In the genomic region with DNA sequence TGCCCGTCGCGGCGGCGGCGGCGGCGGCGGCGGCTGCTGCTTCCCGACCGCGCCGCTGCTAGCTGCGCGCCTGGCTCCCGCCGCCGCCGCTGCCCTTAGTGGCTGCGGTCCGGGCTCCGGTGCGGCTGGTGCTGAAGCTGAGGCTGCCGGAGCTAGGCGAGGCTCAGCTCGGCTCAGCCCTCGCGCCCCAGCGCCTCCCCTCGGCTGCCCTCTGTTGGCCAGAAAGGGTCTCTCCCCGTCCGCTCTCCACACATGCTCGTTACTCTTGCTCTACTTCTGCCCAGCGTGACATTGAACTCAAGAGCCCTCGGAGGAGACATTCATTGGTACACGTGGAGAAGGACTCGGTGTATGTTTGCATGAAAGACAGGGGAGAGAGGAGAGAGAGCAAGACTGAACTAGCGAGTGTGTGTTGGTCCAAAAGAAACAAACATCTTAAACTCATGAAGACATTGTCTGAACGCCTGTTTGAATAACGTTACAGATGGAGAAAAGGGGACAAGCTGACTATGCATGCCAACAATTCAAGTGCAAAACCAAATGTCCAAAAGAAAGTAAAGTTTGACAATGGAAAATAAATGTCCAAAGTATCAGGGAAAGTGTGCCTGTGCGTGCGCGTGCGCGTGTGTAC, we compare ENCODE assay signal across 9 cellular contexts. TPM values are rescaled to one million over a fixed set of nuclear protein-coding genes. Genes with fewer than 3 reads are reported as not detected.
DNase-seq lines count a peak whose midpoint lies in the region; ATAC-seq and TF ChIP-seq lines count a peak whose summit lies in the region.
"Had no signal": no experiment of that assay in that cellular context is flagged by ENCODE, and none has a peak within 500 bp of the region (broad histone marks: within the 10 kb centered on the region; RNA-seq: fewer than 3 reads in every experiment).

HCN1 (minus strand) TSS at position 175 of the 631 bp plus-strand sequence.

- no peaks in the 10 kb centered on the region for H3K36me3 Mint-ChIP-seq in activated CD4-positive, alpha-beta T cell treated with anti-CD3 and anti-CD28 coated beads, Interleukin-2, amount 10 ng/mL, durations not matched to agents 24 days and 14 days (ENCODE audit: low read depth)
- H3K36me3 Mint-ChIP-seq in Calu3 (ENCODE audit: insufficient read depth, unreplicated experiment): no peaks in the 10 kb centered on the region

- H3K9me3 Mint-ChIP-seq in activated CD4-positive, alpha-beta T cell treated with anti-CD3 and anti-CD28 coated beads, Interleukin-2, amount 10 ng/mL, durations not matched to agents 24 days and 14 days: peaks cover 9% of the 10 kb centered on the region
- peaks cover 13% of the 10 kb centered on the region for H3K9me3 Mint-ChIP-seq in Calu3 (ENCODE audit: low read depth, unreplicated experiment)

- peak; percentile 81 for DNase-seq in activated CD4-positive, alpha-beta T cell treated with anti-CD3 and anti-CD28 coated beads, Interleukin-2, amount 10 ng/mL, durations not matched to agents 24 days and 14 days
- no peak for DNase-seq in activated CD4-positive, alpha-beta T cell treated with anti-CD3 and anti-CD28 coated beads, Interleukin-2, amount 50 U/mL, for 1 hour
- peak; percentile 8 for DNase-seq in SHP77 treated with DMSO at 0.1 percent for 48 hours (lab: John Stamatoyannopoulos, UW)
- peak; percentile 78 for DNase-seq in choroid plexus epithelial cell (ENCODE audit: low read depth)
- peak; percentile 9 for DNase-seq in kidney epithelial cell (ENCODE audit: low read depth)
- peak; percentile 7 to 33 for DNase-seq in stimulated activated CD4-positive, alpha-beta T cell treated with anti-CD3 and anti-CD28 coated beads, Interleukin-15, amount 100 ng/mL, for 48 hours (ENCODE audit: low read depth in 2 of 2)
- no peak for DNase-seq in Calu3
- DNase-seq: DND-41 had no signal

- H3K4me3 Mint-ChIP-seq in activated CD4-positive, alpha-beta T cell treated with anti-CD3 and anti-CD28 coated beads, Interleukin-2, amount 10 ng/mL, durations not matched to agents 24 days and 14 days: no peak within 1 kb of the TSS
- H3K4me3 Mint-ChIP-seq in Calu3 (ENCODE audit: low read depth, unreplicated experiment): no peak within 1 kb of the TSS

- peak; percentile 95 for ATAC-seq in HG03354 (IDR thresholded peaks at IDR 0.05; ENCODE audit: poor library complexity, severe bottlenecking, unreplicated experiment)

- no peak within 1 kb of the TSS for H3K27ac Mint-ChIP-seq in activated CD4-positive, alpha-beta T cell treated with anti-CD3 and anti-CD28 coated beads, Interleukin-2, amount 10 ng/mL, durations not matched to agents 24 days and 14 days
- no peak within 1 kb of the TSS for H3K27ac Mint-ChIP-seq in Calu3 (ENCODE audit: unreplicated experiment)

- no TSS peak for BruUV-seq in Calu3 (replicated peaks; lab: Mats Ljungman, UMichigan)

- intact Hi-C loops in activated CD4-positive, alpha-beta T cell treated with anti-CD3 and anti-CD28 coated beads, Interleukin-2, amount 10 ng/mL, durations not matched to agents 24 days and 14 days (cut with micrococcal nuclease): loop anchor here (2.0 kb wide), 1 partner anchor 658 kb away; no protein-coding TSS in a partner anchor
- intact Hi-C loops in Calu3 (cut with micrococcal nuclease; ENCODE audit: unreplicated experiment): no loop called here

- no peaks in the 10 kb centered on the region for H3K36me3 ChIP-seq in kidney epithelial cell (ENCODE audit: control insufficient read depth, insufficient read depth, low read length)

- H3K4me1 Mint-ChIP-seq in activated CD4-positive, alpha-beta T cell treated with anti-CD3 and anti-CD28 coated beads, Interleukin-2, amount 10 ng/mL, durations not matched to agents 24 days and 14 days: peaks cover 2% of the 10 kb centered on the region
- no peaks in the 10 kb centered on the region for H3K4me1 Mint-ChIP-seq in Calu3 (ENCODE audit: low read depth, unreplicated experiment)

- peaks cover 10% of the 10 kb centered on the region for H3K27me3 ChIP-seq in kidney epithelial cell (ENCODE audit: control insufficient read depth, insufficient read depth, low read length)

- peak; percentile 79 for TF ChIP-seq CTCF in choroid plexus epithelial cell (conservative IDR thresholded peaks at IDR 0.05; ENCODE audit: low read depth, low read length)
- peak; percentile 79 for TF ChIP-seq CTCF in kidney epithelial cell (IDR thresholded peaks at IDR 0.05; ENCODE audit: insufficient read depth, low read length, poor library complexity, severe bottlenecking)
- no peak for TF ChIP-seq CTCF in Calu3 (IDR thresholded peaks at IDR 0.05; ENCODE audit: unreplicated experiment)

- CTCF ChIA-PET in Calu3 (lab: Charles Lee): no interaction called here

- H3K4me3 ChIP-seq in choroid plexus epithelial cell (ENCODE audit: low read depth, low read length) (no peak within 1 kb of the TSS), kidney epithelial cell (ENCODE audit: low read depth, low read length) (no peak within 1 kb of the TSS)

- H3K27me3 Mint-ChIP-seq in activated CD4-positive, alpha-beta T cell treated with anti-CD3 and anti-CD28 coated beads, Interleukin-2, amount 10 ng/mL, durations not matched to agents 24 days and 14 days: peaks cover 16% of the 10 kb centered on the region
- no peaks in the 10 kb centered on the region for H3K27me3 Mint-ChIP-seq in Calu3 (ENCODE audit: unreplicated experiment)

RNA-seq across cellular contexts. Expression of gene HCN1, which starts in this region (rescaled TPM):
- total RNA-seq in activated CD4-positive, alpha-beta T cell treated with anti-CD3 and anti-CD28 coated beads, Interleukin-2, amount 10 ng/mL, durations not matched to agents 24 days and 14 days: not detected in 2 replicates
- total RNA-seq in kidney epithelial cell (not detected in 2 replicates), Calu3 (2022) (not detected in 2 replicates)

Comparison
In these comparisons a context has a peak if more than half of its experiments do, and no peak if none do; other contexts are left out.
1. Peak in DNase-seq in activated CD4-positive, alpha-beta T cell treated with anti-CD3 and anti-CD28 coated beads, Interleukin-2, amount 10 ng/mL, durations not matched to agents 24 days and 14 days; RNA of the gene not detected or under 1 TPM.
2. Peak in DNase-seq in kidney epithelial cell; RNA of the gene not detected or under 1 TPM.
3. DNase-seq: peak in SHP77 treated with DMSO at 0.1 percent for 48 hours (single experiment), choroid plexus epithelial cell (single experiment) and stimulated activated CD4-positive, alpha-beta T cell treated with anti-CD3 and anti-CD28 coated beads, Interleukin-15, amount 100 ng/mL, for 48 hours (2 of 2); none in activated CD4-positive, alpha-beta T cell treated with anti-CD3 and anti-CD28 coated beads, Interleukin-2, amount 50 U/mL, for 1 hour (single experiment) and Calu3 (single experiment).